ENCODE assay signal across 8 cellular contexts in the genomic region with DNA sequence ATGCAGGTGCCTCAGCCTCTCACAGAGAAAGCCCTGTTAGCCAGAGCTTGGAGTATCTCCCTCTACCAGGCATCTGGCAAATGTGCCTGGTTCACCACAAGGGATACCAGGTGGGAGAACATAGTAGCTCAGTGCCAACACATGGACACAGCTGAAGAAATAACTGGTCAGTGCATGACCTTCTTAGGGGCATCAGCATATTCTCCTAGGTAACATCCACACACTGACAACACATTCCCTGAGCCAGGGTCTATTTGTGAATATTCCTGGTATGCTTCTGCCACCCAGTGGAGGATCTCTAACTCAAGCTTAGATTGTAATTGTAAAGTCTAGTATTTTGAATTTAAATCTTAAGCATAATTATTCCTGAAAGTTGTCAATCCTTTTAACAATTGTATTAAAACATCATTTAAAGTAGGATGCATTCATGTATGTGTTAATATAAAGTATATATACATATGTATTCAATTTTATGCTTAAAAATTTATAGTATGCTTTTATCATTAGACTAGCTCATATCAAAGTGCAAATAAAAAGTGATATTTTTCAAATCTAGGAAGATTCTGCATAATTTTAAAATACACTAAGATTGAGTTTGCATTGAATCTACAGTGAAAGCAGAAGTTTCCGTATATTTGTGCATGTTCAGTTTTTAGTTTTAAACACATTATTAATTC. TPM values are rescaled to one million over a fixed set of nuclear protein-coding genes. Genes with fewer than 3 reads are reported as not detected.
DNase-seq lines count a peak whose midpoint lies in the region; ATAC-seq and TF ChIP-seq lines count a peak whose summit lies in the region.

No MANE protein-coding gene starts in this region.

- H2AFZ ChIP-seq in GM23248 (no peak overlapping the region), smooth muscle cell (ENCODE audit: low read depth) (no peak overlapping the region)

- H3K9me3 ChIP-seq in GM23248 (ENCODE audit: low read depth) (no peaks in the 10 kb centered on the region), right atrium auricular region (no peaks in the 10 kb centered on the region), smooth muscle cell (replicated peaks; ENCODE audit: low read depth) (no peaks in the 10 kb centered on the region)
- H3K9me3 ChIP-seq in CD8-positive, alpha-beta T cell (ENCODE audit: low read length) = no peaks in the 10 kb centered on the region

- H4K20me1 ChIP-seq in GM23248 (ENCODE audit: insufficient read depth) (no peaks in the 10 kb centered on the region), smooth muscle cell (ENCODE audit: low read depth) (no peaks in the 10 kb centered on the region)

- no peak for ATAC-seq in CD8-positive, alpha-beta T cell

- no peaks in the 10 kb centered on the region for H3K9me2 ChIP-seq in GM23248 (ENCODE audit: insufficient read depth)

- in situ Hi-C loops in GM23248 (cut with MboI) = loop anchor here (5.0 to 25.0 kb wide), 2 partner anchors 310 to 855 kb away; no protein-coding TSS in a partner anchor

- H3K36me3 ChIP-seq in GM23248 (ENCODE audit: low read depth) (no peaks in the 10 kb centered on the region), right atrium auricular region (no peaks in the 10 kb centered on the region), smooth muscle cell (ENCODE audit: low read depth) (no peaks in the 10 kb centered on the region)
- no peaks in the 10 kb centered on the region for H3K36me3 ChIP-seq in CD8-positive, alpha-beta T cell (ENCODE audit: insufficient read depth, low read length)

- POLR2A ChIA-PET in CD8-positive, alpha-beta T cell (lab: Charles Lee) = no interaction called here

- H3K27ac ChIP-seq in GM23248 (no peak overlapping the region), right atrium auricular region (peak overlapping the region in 1 of 2 donors; percentile 45), smooth muscle cell (ENCODE audit: low read depth) (no peak overlapping the region)
- no peak overlapping the region for H3K27ac ChIP-seq in CD8-positive, alpha-beta T cell (ENCODE audit: low read depth, low read length)

- 0 out of 2 replicates have a peak, but pooled peaks have one; percentile 25 for TF ChIP-seq CTCF in WI38 (IDR thresholded peaks at IDR 0.05; ENCODE audit: low read depth, low read length)
- TF ChIP-seq CTCF in right atrium auricular region (IDR thresholded peaks at IDR 0.05) = peak; percentile 61 to 74
- peak; percentile 83 for TF ChIP-seq CTCF in smooth muscle cell (IDR thresholded peaks at IDR 0.05; ENCODE audit: borderline replicate concordance, insufficient read depth, poor library complexity, severe bottlenecking)
- no peak for TF ChIP-seq CTCF in CD8-positive, alpha-beta T cell (IDR thresholded peaks at IDR 0.05)

- no peaks in the 10 kb centered on the region for H3K27me3 Mint-ChIP-seq in CD8-positive, alpha-beta T cell (ENCODE audit: low read depth)

- no peak overlapping the region for H3K4me3 Mint-ChIP-seq in CD8-positive, alpha-beta T cell

- no peaks in the 10 kb centered on the region for H3K27me3 ChIP-seq in GM23248 (replicated peaks; ENCODE audit: insufficient read depth)
- H3K27me3 ChIP-seq in right atrium auricular region = no peaks in the 10 kb centered on the region
- H3K27me3 ChIP-seq in smooth muscle cell (ENCODE audit: low read depth) = no peaks in the 10 kb centered on the region
- H3K27me3 ChIP-seq in CD8-positive, alpha-beta T cell (ENCODE audit: insufficient read depth, low read length) = no peaks in the 10 kb centered on the region

- peaks cover 7% of the 10 kb centered on the region for H3K4me1 ChIP-seq in GM23248 (ENCODE audit: insufficient read depth)
- H3K4me1 ChIP-seq in right atrium auricular region = peaks cover 0 to 12% of the 10 kb centered on the region in 2 donors
- H3K4me1 ChIP-seq in smooth muscle cell (ENCODE audit: low read depth) = no peaks in the 10 kb centered on the region
- no peaks in the 10 kb centered on the region for H3K4me1 ChIP-seq in CD8-positive, alpha-beta T cell (ENCODE audit: insufficient read depth, low read length)

- H3K4me3 ChIP-seq in GM23248 (no peak overlapping the region), WI38 (ENCODE audit: low read depth, low read length) (no peak overlapping the region), right atrium auricular region (no peak overlapping the region), smooth muscle cell (no peak overlapping the region)
- H3K4me3 ChIP-seq in CD8-positive, alpha-beta T cell (ENCODE audit: low read depth, low read length) = no peak overlapping the region

- no peak overlapping the region for H3K27ac Mint-ChIP-seq in CD8-positive, alpha-beta T cell

- intact Hi-C loops in CD8-positive, alpha-beta T cell (cut with DNase I, micrococcal nuclease) = no loop called here

- H3F3A ChIP-seq in GM23248 (ENCODE audit: insufficient read depth) = no peaks in the 10 kb centered on the region
- H3F3A ChIP-seq in smooth muscle cell (ENCODE audit: low read depth) = no peaks in the 10 kb centered on the region

- no peak overlapping the region for H3K4me2 ChIP-seq in GM23248 (ENCODE audit: unreplicated experiment)
- H3K4me2 ChIP-seq in smooth muscle cell = no peak overlapping the region

- H3K9ac ChIP-seq in GM23248 (no peak overlapping the region), smooth muscle cell (ENCODE audit: low read depth) (no peak overlapping the region)

- H3K79me2 ChIP-seq in GM23248 (ENCODE audit: insufficient read depth) (no peaks in the 10 kb centered on the region), smooth muscle cell (ENCODE audit: low read depth) (no peaks in the 10 kb centered on the region)

- CTCF ChIA-PET in CD8-positive, alpha-beta T cell (lab: Charles Lee) = no interaction called here

- DNase-seq in AG20443 (ENCODE audit: low spot score) (peak; percentile 67), GM23248 (peak; percentile 77), NCI-H2171 treated with DMSO at 0.1 percent for 48 hours (lab: John Stamatoyannopoulos, UW) (peak; percentile 53), right atrium auricular region (ENCODE audit: low spot score) (no peak), smooth muscle cell (lab: John Stamatoyannopoulos, UW; ENCODE audit: unreplicated experiment) (no peak)
- DNase-seq in CD8-positive, alpha-beta T cell = no peak
- no peak for DNase-seq in activated CD4-positive, CD25-positive, alpha-beta regulatory T cell (lab: John Stamatoyannopoulos, UW)

- H3K4me1 Mint-ChIP-seq in CD8-positive, alpha-beta T cell (ENCODE audit: low read depth) = no peaks in the 10 kb centered on the region

- no peaks in the 10 kb centered on the region for H3K36me3 Mint-ChIP-seq in CD8-positive, alpha-beta T cell

- 40 to 57% methylated on average over 1 of the region's 1 CpG for WGBS in GM23248 (ENCODE audit: low coverage in 1 of 2, low lambda C conversion rate in 2 of 2, missing lambda C conversion rate in 2 of 2), 2 experiments
- 71% methylated on average over 1 of the region's 1 CpG for WGBS in smooth muscle cell (ENCODE audit: low lambda C conversion rate)

- H3K9me3 Mint-ChIP-seq in CD8-positive, alpha-beta T cell = no peaks in the 10 kb centered on the region

RNA-seq across cellular contexts. Expression of gene COL21A1, which starts 45.3 kb away (rescaled TPM):
- 0.11 TPM in 1 of 2 replicates, not detected in the other for total RNA-seq in GM23248 (2014; rRNA removed; shearing (Covaris generic))
- polyA plus RNA-seq in GM23248 (2016; fragmentation: Nextera tagmentation; extraction: Ambion mirVana) (not detected in 2 replicates), smooth muscle cell (7.0 and 8.2 TPM in 2 replicates)
- total RNA-seq in right atrium auricular region (10 to 100 TPM; 13.6 to 89.7 TPM), smooth muscle cell (5.8 and 15.1 TPM in 2 replicates)
- total RNA-seq in CD8-positive, alpha-beta T cell = not detected

Comparison
In these comparisons a context has a peak if more than half of its experiments do, and no peak if none do; other contexts are left out.
1. DNase-seq: peak in AG20443 (single experiment), GM23248 (single experiment) and NCI-H2171 treated with DMSO at 0.1 percent for 48 hours (single experiment); none in right atrium auricular region (single experiment), smooth muscle cell (single experiment), CD8-positive, alpha-beta T cell (0 of 7) and activated CD4-positive, CD25-positive, alpha-beta regulatory T cell (0 of 4).